ENCODE assay signal across 8 cellular contexts in genomic region chr9:122350577-122351355, GRCh38. TPM values are rescaled to one million over a fixed set of nuclear protein-coding genes. Genes with fewer than 3 reads are reported as not detected.
DNase-seq lines count a peak whose midpoint lies in the region; ATAC-seq and TF ChIP-seq lines count a peak whose summit lies in the region.

No MANE protein-coding gene starts in this region.

- intact Hi-C loops in left colon (cut with DNase I, micrococcal nuclease): loop anchor here in 1 of 2 donors (2.0 kb wide), 1 partner anchor 226 kb away; no protein-coding TSS in a partner anchor

- H3K4me3 ChIP-seq in cardiac fibroblast (replicated peaks in 1 of 2; ENCODE audit: low read depth in 2 of 2, low read length in 2 of 2): no peak overlapping the region

- peak; percentile 95 for TF ChIP-seq CTCF in cardiac fibroblast (IDR thresholded peaks at IDR 0.05; ENCODE audit: low read depth, low read length)

- DNase-seq in NCI-H526 (lab: John Stamatoyannopoulos, UW) (peak; percentile 11 to 73), NCI-H526 treated with DMSO at 0.1 percent for 48 hours (lab: John Stamatoyannopoulos, UW) (no peak), NCI-H2196 treated with DMSO at 0.1 percent for 48 hours (lab: John Stamatoyannopoulos, UW; ENCODE audit: unreplicated experiment) (peak; percentile 58), cardiac fibroblast (ENCODE audit: low read depth in 2 of 2) (peak; percentile 75 to 81), left colon (peak; percentile 62 to 83)
- DNase-seq in activated CD4-positive, CD25-positive, alpha-beta regulatory T cell treated with anti-CD3 and anti-CD28 coated beads, Interleukin-2, amount 50 U/mL, for 16 hours (ENCODE audit: low read depth, low spot score): peak; percentile 50
- peak; percentile 77 for DNase-seq in stimulated activated CD4-positive, alpha-beta T cell treated with anti-CD3 and anti-CD28 coated beads, Interleukin-4, amount 100 ng/mL, for 1 hour

- ATAC-seq in HG03045 (IDR thresholded peaks at IDR 0.05; ENCODE audit: unreplicated experiment) (peak; percentile 75), left colon (peak; percentile 66)

RNA-seq across cellular contexts. Expression of gene PTGS1, which starts 20.1 kb away (rescaled TPM):
- 10 to 100 TPM in 1 of 2 donors, 1 to 10 TPM in 1; 7.8 to 25.4 TPM for total RNA-seq in left colon
